ENCODE assay signal across 8 cellular contexts in genomic region chr15:101641894-101642293, GRCh38. TPM values are rescaled to one million over a fixed set of nuclear protein-coding genes. Genes with fewer than 3 reads are reported as not detected.
A peak's percentile ranks its signal among the peaks of the same experiment; 100 is the strongest.
DNase-seq lines count a peak whose midpoint lies in the region; ATAC-seq and TF ChIP-seq lines count a peak whose summit lies in the region.

No MANE protein-coding gene starts in this region.

- H3K27me3 Mint-ChIP-seq in T-helper 17 cell = no peaks in the 10 kb centered on the region

- peaks cover 18% of the 10 kb centered on the region for H3K4me1 Mint-ChIP-seq in T-helper 17 cell

- ATAC-seq in HG03108 (IDR thresholded peaks at IDR 0.05; ENCODE audit: unreplicated experiment) (peak; percentile 59), T-helper 17 cell (peak; percentile 84), left ventricle myocardium superior (peak; percentile 44)

- no peak overlapping the region for H3K4me3 Mint-ChIP-seq in T-helper 17 cell

- H3K36me3 Mint-ChIP-seq in T-helper 17 cell (ENCODE audit: low read depth) = peaks cover 3% of the 10 kb centered on the region

- intact Hi-C loops in left ventricle myocardium superior (cut with micrococcal nuclease) = loop anchor here (5.0 kb wide), 1 partner anchor 340 kb away; no protein-coding TSS in a partner anchor

- TF ChIP-seq CTCF in AG09319 (IDR thresholded peaks at IDR 0.05; ENCODE audit: low read depth, low read length) = no peak

- peak; percentile 22 for DNase-seq in AG09319 (ENCODE audit: extremely low read depth, low read depth)
- no peak for DNase-seq in T-helper 17 cell
- no peak for DNase-seq in left ventricle myocardium superior
- DNase-seq in NCI-H2171 treated with DMSO at 0.1 percent for 48 hours (lab: John Stamatoyannopoulos, UW) = no peak
- DNase-seq in activated CD8-positive, alpha-beta memory T cell treated with anti-CD3 and anti-CD28 coated beads, Interleukin-2, amount 50 U/mL, for 4 hours = no peak
- no peak for DNase-seq in Ammon's horn (ENCODE audit: low spot score)
- DNase-seq in GOT3 (lab: John Stamatoyannopoulos, UW) = no peak

- no peaks in the 10 kb centered on the region for H3K9me3 ChIP-seq in T-helper 17 cell (ENCODE audit: control insufficient read depth, low read length, poor library complexity, severe bottlenecking)

- H3K27ac Mint-ChIP-seq in T-helper 17 cell = peak overlapping the region; percentile 96

RNA-seq across cellular contexts. Expression of gene TM2D3, which starts 10.3 kb away (rescaled TPM):
- total RNA-seq in T-helper 17 cell (10 to 100 TPM; 66.0 to 91.0 TPM), left ventricle myocardium superior (48.7 TPM)
